In the genomic region with DNA sequence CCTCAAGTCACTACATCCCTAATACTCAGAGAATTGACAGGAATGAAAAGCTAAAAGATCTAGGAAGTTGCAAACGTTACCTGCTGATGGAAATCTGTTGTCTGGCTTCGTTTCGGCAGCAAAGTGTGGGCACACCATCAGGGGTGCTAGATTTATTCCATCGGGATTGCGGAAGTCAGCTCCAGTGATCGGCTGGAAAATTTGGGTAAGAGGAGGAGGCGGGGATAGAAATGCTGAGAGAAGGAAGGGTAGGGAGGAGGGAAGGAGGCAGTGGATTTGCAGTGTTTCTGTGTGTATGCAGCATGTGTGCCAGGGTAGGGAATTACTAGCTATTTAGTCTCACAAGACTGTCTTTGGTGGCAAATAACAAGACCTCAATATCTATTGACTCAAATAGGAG, we compare ENCODE assay signal across 1 cellular context.
TF ChIP-seq lines count a peak whose summit lies in the region.

A gene (minus strand): TSS at position 127 of the 400 bp plus-strand sequence. CDS start 1,455 bp downstream, outside the sequence.

TF ChIP-seq in WTC11, 78 proteins besides CTCF, POLR2A, EP300 and RAD21 (continued from another document):
- TF ChIP-seq, protein P1, sequence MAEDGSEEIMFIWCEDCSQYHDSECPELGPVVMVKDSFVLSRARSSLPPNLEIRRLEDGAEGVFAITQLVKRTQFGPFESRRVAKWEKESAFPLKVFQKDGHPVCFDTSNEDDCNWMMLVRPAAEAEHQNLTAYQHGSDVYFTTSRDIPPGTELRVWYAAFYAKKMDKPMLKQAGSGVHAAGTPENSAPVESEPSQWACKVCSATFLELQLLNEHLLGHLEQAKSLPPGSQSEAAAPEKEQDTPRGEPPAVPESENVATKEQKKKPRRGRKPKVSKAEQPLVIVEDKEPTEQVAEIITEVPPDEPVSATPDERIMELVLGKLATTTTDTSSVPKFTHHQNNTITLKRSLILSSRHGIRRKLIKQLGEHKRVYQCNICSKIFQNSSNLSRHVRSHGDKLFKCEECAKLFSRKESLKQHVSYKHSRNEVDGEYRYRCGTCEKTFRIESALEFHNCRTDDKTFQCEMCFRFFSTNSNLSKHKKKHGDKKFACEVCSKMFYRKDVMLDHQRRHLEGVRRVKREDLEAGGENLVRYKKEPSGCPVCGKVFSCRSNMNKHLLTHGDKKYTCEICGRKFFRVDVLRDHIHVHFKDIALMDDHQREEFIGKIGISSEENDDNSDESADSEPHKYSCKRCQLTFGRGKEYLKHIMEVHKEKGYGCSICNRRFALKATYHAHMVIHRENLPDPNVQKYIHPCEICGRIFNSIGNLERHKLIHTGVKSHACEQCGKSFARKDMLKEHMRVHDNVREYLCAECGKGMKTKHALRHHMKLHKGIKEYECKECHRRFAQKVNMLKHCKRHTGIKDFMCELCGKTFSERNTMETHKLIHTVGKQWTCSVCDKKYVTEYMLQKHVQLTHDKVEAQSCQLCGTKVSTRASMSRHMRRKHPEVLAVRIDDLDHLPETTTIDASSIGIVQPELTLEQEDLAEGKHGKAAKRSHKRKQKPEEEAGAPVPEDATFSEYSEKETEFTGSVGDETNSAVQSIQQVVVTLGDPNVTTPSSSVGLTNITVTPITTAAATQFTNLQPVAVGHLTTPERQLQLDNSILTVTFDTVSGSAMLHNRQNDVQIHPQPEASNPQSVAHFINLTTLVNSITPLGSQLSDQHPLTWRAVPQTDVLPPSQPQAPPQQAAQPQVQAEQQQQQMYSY (CRISPR knock-in tag; IDR thresholded peaks at IDR 0.05) = no peak
- TF ChIP-seq MYBL2 (CRISPR knock-in tag; IDR thresholded peaks at IDR 0.05) = no peak
- TF ChIP-seq GRHL2 (CRISPR knock-in tag; IDR thresholded peaks at IDR 0.05; ENCODE audit: insufficient replicate concordance, severe bottlenecking) = no peak
- TF ChIP-seq, protein P2, sequence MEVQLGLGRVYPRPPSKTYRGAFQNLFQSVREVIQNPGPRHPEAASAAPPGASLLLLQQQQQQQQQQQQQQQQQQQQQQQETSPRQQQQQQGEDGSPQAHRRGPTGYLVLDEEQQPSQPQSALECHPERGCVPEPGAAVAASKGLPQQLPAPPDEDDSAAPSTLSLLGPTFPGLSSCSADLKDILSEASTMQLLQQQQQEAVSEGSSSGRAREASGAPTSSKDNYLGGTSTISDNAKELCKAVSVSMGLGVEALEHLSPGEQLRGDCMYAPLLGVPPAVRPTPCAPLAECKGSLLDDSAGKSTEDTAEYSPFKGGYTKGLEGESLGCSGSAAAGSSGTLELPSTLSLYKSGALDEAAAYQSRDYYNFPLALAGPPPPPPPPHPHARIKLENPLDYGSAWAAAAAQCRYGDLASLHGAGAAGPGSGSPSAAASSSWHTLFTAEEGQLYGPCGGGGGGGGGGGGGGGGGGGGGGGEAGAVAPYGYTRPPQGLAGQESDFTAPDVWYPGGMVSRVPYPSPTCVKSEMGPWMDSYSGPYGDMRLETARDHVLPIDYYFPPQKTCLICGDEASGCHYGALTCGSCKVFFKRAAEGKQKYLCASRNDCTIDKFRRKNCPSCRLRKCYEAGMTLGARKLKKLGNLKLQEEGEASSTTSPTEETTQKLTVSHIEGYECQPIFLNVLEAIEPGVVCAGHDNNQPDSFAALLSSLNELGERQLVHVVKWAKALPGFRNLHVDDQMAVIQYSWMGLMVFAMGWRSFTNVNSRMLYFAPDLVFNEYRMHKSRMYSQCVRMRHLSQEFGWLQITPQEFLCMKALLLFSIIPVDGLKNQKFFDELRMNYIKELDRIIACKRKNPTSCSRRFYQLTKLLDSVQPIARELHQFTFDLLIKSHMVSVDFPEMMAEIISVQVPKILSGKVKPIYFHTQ (CRISPR knock-in tag; IDR thresholded peaks at IDR 0.05) = no peak
- TF ChIP-seq ZNF423 (CRISPR knock-in tag; IDR thresholded peaks at IDR 0.05) = no peak
- TF ChIP-seq RORB (CRISPR knock-in tag; IDR thresholded peaks at IDR 0.05) = no peak
- TF ChIP-seq, protein P3, sequence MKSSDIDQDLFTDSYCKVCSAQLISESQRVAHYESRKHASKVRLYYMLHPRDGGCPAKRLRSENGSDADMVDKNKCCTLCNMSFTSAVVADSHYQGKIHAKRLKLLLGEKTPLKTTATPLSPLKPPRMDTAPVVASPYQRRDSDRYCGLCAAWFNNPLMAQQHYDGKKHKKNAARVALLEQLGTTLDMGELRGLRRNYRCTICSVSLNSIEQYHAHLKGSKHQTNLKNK (CRISPR knock-in tag; IDR thresholded peaks at IDR 0.05) = no peak
- no peak for TF ChIP-seq GTF2I (CRISPR knock-in tag; conservative IDR thresholded peaks at IDR 0.05)
- TF ChIP-seq, protein P4, sequence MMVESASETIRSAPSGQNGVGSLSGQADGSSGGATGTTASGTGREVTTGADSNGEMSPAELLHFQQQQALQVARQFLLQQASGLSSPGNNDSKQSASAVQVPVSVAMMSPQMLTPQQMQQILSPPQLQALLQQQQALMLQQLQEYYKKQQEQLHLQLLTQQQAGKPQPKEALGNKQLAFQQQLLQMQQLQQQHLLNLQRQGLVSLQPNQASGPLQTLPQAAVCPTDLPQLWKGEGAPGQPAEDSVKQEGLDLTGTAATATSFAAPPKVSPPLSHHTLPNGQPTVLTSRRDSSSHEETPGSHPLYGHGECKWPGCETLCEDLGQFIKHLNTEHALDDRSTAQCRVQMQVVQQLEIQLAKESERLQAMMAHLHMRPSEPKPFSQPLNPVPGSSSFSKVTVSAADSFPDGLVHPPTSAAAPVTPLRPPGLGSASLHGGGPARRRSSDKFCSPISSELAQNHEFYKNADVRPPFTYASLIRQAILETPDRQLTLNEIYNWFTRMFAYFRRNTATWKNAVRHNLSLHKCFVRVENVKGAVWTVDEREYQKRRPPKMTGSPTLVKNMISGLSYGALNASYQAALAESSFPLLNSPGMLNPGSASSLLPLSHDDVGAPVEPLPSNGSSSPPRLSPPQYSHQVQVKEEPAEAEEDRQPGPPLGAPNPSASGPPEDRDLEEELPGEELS (CRISPR knock-in tag; IDR thresholded peaks at IDR 0.05) = no peak
- no peak for TF ChIP-seq ZBTB21 (CRISPR knock-in tag; IDR thresholded peaks at IDR 0.05; ENCODE audit: borderline replicate concordance)
TF ChIP-seq in WTC11: peak in this region for 0.
